In genomic region chr1:112954945-112955677, GRCh38 we compare ENCODE assay signal across 8 cellular contexts. TPM values are rescaled to one million over a fixed set of nuclear protein-coding genes. Genes with fewer than 3 reads are reported as not detected.
DNase-seq lines count a peak whose midpoint lies in the region; ATAC-seq and TF ChIP-seq lines count a peak whose summit lies in the region.

No MANE protein-coding gene starts in this region.

- no peaks in the 10 kb centered on the region for H3K9me3 Mint-ChIP-seq in CD4-positive, alpha-beta memory T cell
- no peaks in the 10 kb centered on the region for H3K9me3 Mint-ChIP-seq in activated T-cell treated with anti-CD3 and anti-CD28 coated beads, Interleukin-2, amount 50 U/mL, for 72 hours
- no peaks in the 10 kb centered on the region for H3K9me3 Mint-ChIP-seq in nephron

- DNase-seq in CD4-positive, alpha-beta memory T cell, result peak; percentile 30 to 56 (median 39)
- DNase-seq in OCI-M1 (lab: John Stamatoyannopoulos, UW) (peak; percentile 88), fibroblast of mammary gland (ENCODE audit: low read depth) (peak; percentile 65)
- peak; percentile 75 to 80 for DNase-seq in activated T-cell treated with anti-CD3 and anti-CD28 coated beads, Interleukin-2, amount 50 U/mL, for 72 hours

- ATAC-seq in GM19397 (IDR thresholded peaks at IDR 0.05; ENCODE audit: unreplicated experiment) (peak; percentile 20), HG03521 (IDR thresholded peaks at IDR 0.05; ENCODE audit: unreplicated experiment) (peak; percentile 6)
- ATAC-seq in activated T-cell treated with anti-CD3 and anti-CD28 coated beads, Interleukin-2, amount 50 U/mL, for 72 hours (replicated peaks in 1 of 2), result peak; percentile 50 to 53

- H3K27me3 Mint-ChIP-seq in CD4-positive, alpha-beta memory T cell, result no peaks in the 10 kb centered on the region
- no peaks in the 10 kb centered on the region for H3K27me3 Mint-ChIP-seq in activated T-cell treated with anti-CD3 and anti-CD28 coated beads, Interleukin-2, amount 50 U/mL, for 72 hours (ENCODE audit: low read depth)
- no peaks in the 10 kb centered on the region for H3K27me3 Mint-ChIP-seq in nephron (ENCODE audit: low read depth)

- TF ChIP-seq CTCF in fibroblast of mammary gland (conservative IDR thresholded peaks at IDR 0.05; ENCODE audit: control insufficient read depth, insufficient read depth, low read depth, low read length) (peak; percentile 11), nephron (IDR thresholded peaks at IDR 0.05; ENCODE audit: unreplicated experiment in 3 of 3) (no peak)

- H3K9ac ChIP-seq in subcutaneous abdominal adipose tissue (ENCODE audit: low read length in 5 of 5), result peak overlapping the region in 4 of 5 donors; percentile 77 to 87 (median 82)

- peaks cover 32% of the 10 kb centered on the region for H3K4me1 ChIP-seq in CD4-positive, alpha-beta memory T cell (ENCODE audit: insufficient read depth, low read length)
- peaks cover 2 to 41% (median 33%) of the 10 kb centered on the region in 5 donors for H3K4me1 ChIP-seq in subcutaneous abdominal adipose tissue (ENCODE audit: control insufficient read depth in 5 of 5, insufficient read depth in 5 of 5, low read length in 5 of 5)

- peaks cover 4 to 12% of the 10 kb centered on the region in 2 donors for H3K36me3 Mint-ChIP-seq in CD4-positive, alpha-beta memory T cell
- peaks cover 7 to 16% of the 10 kb centered on the region in 2 donors for H3K36me3 Mint-ChIP-seq in activated T-cell treated with anti-CD3 and anti-CD28 coated beads, Interleukin-2, amount 50 U/mL, for 72 hours (ENCODE audit: insufficient read depth in 2 of 2)
- peaks cover 14% of the 10 kb centered on the region for H3K36me3 Mint-ChIP-seq in nephron (ENCODE audit: low read depth)

- peak overlapping the region; percentile 80 for H3K27ac ChIP-seq in CD4-positive, alpha-beta memory T cell (ENCODE audit: low read depth, low read length)
- peak overlapping the region; percentile 89 for H3K27ac ChIP-seq in subcutaneous abdominal adipose tissue (ENCODE audit: low read depth, low read length)

- intact Hi-C loops in CD4-positive, alpha-beta memory T cell (cut with micrococcal nuclease), result loop anchor here (1.0 to 10.0 kb wide), 5 partner anchors 74 to 1557 kb away; partner anchors contain the start of genes CAPZA1, MAGI3, RSBN1 and ST7L

- peak overlapping the region; percentile 68 to 98 (median 95) for H3K27ac Mint-ChIP-seq in CD4-positive, alpha-beta memory T cell
- peak overlapping the region; percentile 88 for H3K27ac Mint-ChIP-seq in activated T-cell treated with anti-CD3 and anti-CD28 coated beads, Interleukin-2, amount 50 U/mL, for 72 hours
- peak overlapping the region; percentile 83 to 95 (median 94) for H3K27ac Mint-ChIP-seq in nephron

- POLR2A ChIA-PET in CD4-positive, alpha-beta memory T cell (lab: Charles Lee; ENCODE audit: partially characterized antibody), result no interaction called here

- H3K27me3 ChIP-seq in CD4-positive, alpha-beta memory T cell (ENCODE audit: insufficient read depth, low read length), result no peaks in the 10 kb centered on the region
- no peaks in the 10 kb centered on the region for H3K27me3 ChIP-seq in subcutaneous abdominal adipose tissue (ENCODE audit: control insufficient read depth in 5 of 5, insufficient read depth in 4 of 5, low read length in 5 of 5)

- peak overlapping the region; percentile 45 to 96 for H3K4me3 ChIP-seq in CD4-positive, alpha-beta memory T cell (ENCODE audit: low read length in 2 of 2)
- H3K4me3 ChIP-seq in fibroblast of mammary gland (ENCODE audit: control insufficient read depth, low read depth, low read length) (peak overlapping the region; percentile 83), subcutaneous abdominal adipose tissue (ENCODE audit: low read depth in 1 of 5, low read length in 5 of 5) (peak overlapping the region; percentile 77 to 91 (median 88))

- CTCF ChIA-PET in CD4-positive, alpha-beta memory T cell (lab: Charles Lee; ENCODE audit: partially characterized antibody), result interaction anchor here (2.5 to 2.9 kb wide), 2 partner anchors 118 to 239 kb away, joined by 9 to 19 read pairs; partner anchors contain the start of genes LRIG2 and PPM1J

- peak overlapping the region; percentile 76 to 99 (median 97) for H3K4me3 Mint-ChIP-seq in CD4-positive, alpha-beta memory T cell
- H3K4me3 Mint-ChIP-seq in activated T-cell treated with anti-CD3 and anti-CD28 coated beads, Interleukin-2, amount 50 U/mL, for 72 hours, result peak overlapping the region; percentile 90 to 100
- H3K4me3 Mint-ChIP-seq in nephron, result peak overlapping the region; percentile 98 to 99 (median 99)

- H3K4me1 Mint-ChIP-seq in CD4-positive, alpha-beta memory T cell, result peaks cover 33 to 69% (median 48%) of the 10 kb centered on the region in 4 donors
- H3K4me1 Mint-ChIP-seq in activated T-cell treated with anti-CD3 and anti-CD28 coated beads, Interleukin-2, amount 50 U/mL, for 72 hours (ENCODE audit: low read depth), result peaks cover 63% of the 10 kb centered on the region
- peaks cover 45% of the 10 kb centered on the region for H3K4me1 Mint-ChIP-seq in nephron

- no peaks in the 10 kb centered on the region for H3K9me3 ChIP-seq in CD4-positive, alpha-beta memory T cell (ENCODE audit: control insufficient read depth in 1 of 2, low read length in 2 of 2)
- H3K9me3 ChIP-seq in subcutaneous abdominal adipose tissue (ENCODE audit: control insufficient read depth in 5 of 5, low read length in 5 of 5), result no peaks in the 10 kb centered on the region

- H3K36me3 ChIP-seq in CD4-positive, alpha-beta memory T cell (ENCODE audit: insufficient read depth, low read length), result no peaks in the 10 kb centered on the region
- H3K36me3 ChIP-seq in subcutaneous abdominal adipose tissue (ENCODE audit: control insufficient read depth in 5 of 5, insufficient read depth in 5 of 5, low read length in 5 of 5), result no peaks in the 10 kb centered on the region

RNA-seq across cellular contexts. Expression of gene SLC16A1, which starts 0.9 kb away (rescaled TPM):
- total RNA-seq in CD4-positive, alpha-beta memory T cell, result 10 to 100 TPM in 1 of 2 experiments, 1 to 10 TPM in 1; 9.7 to 12.7 TPM
- 10 to 100 TPM in 1 of 2 donors, 1 to 10 TPM in 1; 10.0 to 14.8 TPM for polyA plus RNA-seq in CD4-positive, alpha-beta memory T cell
- total RNA-seq in activated T-cell treated with anti-CD3 and anti-CD28 coated beads, Interleukin-2, amount 50 U/mL, for 72 hours, result 10 to 100 TPM; 55.6 to 70.5 TPM

Comparison
In these comparisons a context has a peak if more than half of its experiments do, and no peak if none do; other contexts are left out.
1. Peak in every context shown above with its lines: DNase-seq, ATAC-seq, H3K4me3 ChIP-seq and H3K27ac ChIP-seq.
2. RNA of gene SLC16A1, which starts 0.9 kb away (total RNA-seq): 55.6 to 70.5 TPM in activated T-cell treated with anti-CD3 and anti-CD28 coated beads, Interleukin-2, amount 50 U/mL, for 72 hours; 9.7 to 12.7 TPM in CD4-positive, alpha-beta memory T cell; every median in the first group is over 4 times any median in the second.